Comparison of ENCODE assay signal across 12 cellular contexts in genomic region chr4:125321709-125322362, GRCh38. TPM values are rescaled to one million over a fixed set of nuclear protein-coding genes. Genes with fewer than 3 reads are reported as not detected.
DNase-seq lines count a peak whose midpoint lies in the region; ATAC-seq, FAIRE-seq and TF ChIP-seq lines count a peak whose summit lies in the region.
"Had no signal": no experiment of that assay in that cellular context is flagged by ENCODE, and none has a peak within 500 bp of the region (broad histone marks: within the 10 kb centered on the region; RNA-seq: fewer than 3 reads in every experiment).

No MANE protein-coding gene starts in this region.

- TF ChIP-seq POLR2A in HepG2 (IDR thresholded peaks at IDR 0.05; ENCODE audit: insufficient read depth in 1 of 2, low read depth in 2 of 2, low read length in 2 of 2): no peak

- no peak for TF ChIP-seq RAD21 in HepG2 (CRISPR knock-in tag; IDR thresholded peaks at IDR 0.05)

- H3K4me2 ChIP-seq in KMS-11 (peak overlapping the region; percentile 22; the same call in 1 of the 2 replicates), HepG2 (ENCODE audit: low read depth, low read length) (no peak overlapping the region)

- H3K36me3 ChIP-seq in KMS-11 (ENCODE audit: insufficient read depth): no peaks in the 10 kb centered on the region
- H3K36me3 ChIP-seq in HepG2 (replicated peaks in 1 of 2; ENCODE audit: control insufficient read depth in 1 of 2, insufficient read depth in 2 of 2, low read length in 2 of 2): no peaks in the 10 kb centered on the region
- H3K36me3 ChIP-seq in thoracic aorta: no peaks in the 10 kb centered on the region
- no peaks in the 10 kb centered on the region for H3K36me3 ChIP-seq in H7 (replicated peaks; ENCODE audit: control insufficient read depth, insufficient read depth, low read length)
- H3K36me3 ChIP-seq: pancreas had no signal

- H3K79me2 ChIP-seq in KMS-11 (ENCODE audit: insufficient read depth, low read depth): no peaks in the 10 kb centered on the region
- no peaks in the 10 kb centered on the region for H3K79me2 ChIP-seq in HepG2 (ENCODE audit: insufficient read depth, low read length)

- no peaks in the 10 kb centered on the region for H3K9me3 ChIP-seq in HepG2 (ENCODE audit: low read length)
- H3K9me3 ChIP-seq in thoracic aorta: no peaks in the 10 kb centered on the region
- H3K9me3 ChIP-seq: pancreas had no signal

- no peak overlapping the region for H3K27ac ChIP-seq in KMS-11
- no peak overlapping the region for H3K27ac ChIP-seq in HepG2 (ENCODE audit: extremely low read length, insufficient read depth, low read length)
- H3K27ac ChIP-seq in thoracic aorta: peak overlapping the region; percentile 46 to 49
- H3K27ac ChIP-seq in RWPE1: no peak overlapping the region
- H3K27ac ChIP-seq: pancreas had no signal

- CTCF ChIA-PET in HepG2 (lab: Yijun Ruan, JAX; ENCODE audit: low intra/inter-chr PET ratio, low total read pairs) (no interaction called here), RWPE1 (lab: Yijun Ruan, JAX) (interaction anchor here (0.6 to 0.7 kb wide), 2 partner anchors 12 to 638 kb away, joined by 3 to 4 read pairs; no protein-coding TSS in a partner anchor)

- ATAC-seq in HepG2 (no peak), thoracic aorta (ENCODE audit: insufficient number of reproducible peaks, low FRiP score, low read depth) (no peak), HG03469 (IDR thresholded peaks at IDR 0.05; ENCODE audit: unreplicated experiment) (no peak)
- ATAC-seq: activated T-cell treated with anti-CD3 and anti-CD28 coated beads, Interleukin-2, amount 50 U/mL, for 72 hours had no signal

- FAIRE-seq in HepG2 (lab: Jason Lieb, UNC): no peak
- FAIRE-seq in D721Med (lab: Jason Lieb, UNC): no peak
- FAIRE-seq: endometrium, pancreas had no signal

- H3K9ac ChIP-seq in KMS-11: no peak overlapping the region
- no peak overlapping the region for H3K9ac ChIP-seq in HepG2 (ENCODE audit: insufficient read depth, low read depth, low read length)

- H4K20me1 ChIP-seq in KMS-11 (ENCODE audit: insufficient read depth): no peaks in the 10 kb centered on the region
- H4K20me1 ChIP-seq in HepG2 (ENCODE audit: insufficient read depth, low read length): no peaks in the 10 kb centered on the region

- POLR2A ChIA-PET in HepG2 (lab: Yijun Ruan, JAX) (no interaction called here), RWPE1 (lab: Yijun Ruan, JAX; ENCODE audit: low non-redundant PET) (no interaction called here)

- TF ChIP-seq EP300 in HepG2 (IDR thresholded peaks at IDR 0.05; ENCODE audit: low read depth in 2 of 2, low read length in 2 of 2) (no peak), HepG2 (CRISPR knock-in tag; IDR thresholded peaks at IDR 0.05; ENCODE audit: borderline replicate concordance) (no peak)

- TF ChIP-seq CTCF in KMS-11 (conservative IDR thresholded peaks at IDR 0.05; ENCODE audit: low read depth, low read length): no peak
- TF ChIP-seq CTCF in choroid plexus epithelial cell (conservative IDR thresholded peaks at IDR 0.05; ENCODE audit: low read depth, low read length): no peak
- no peak for TF ChIP-seq CTCF in HepG2 (CRISPR knock-in tag; IDR thresholded peaks at IDR 0.05)
- no peak for TF ChIP-seq CTCF in thoracic aorta (IDR thresholded peaks at IDR 0.05)
- TF ChIP-seq CTCF in RWPE1 (conservative IDR thresholded peaks at IDR 0.05; ENCODE audit: low read depth): no peak
- TF ChIP-seq CTCF in D721Med (IDR thresholded peaks at IDR 0.05; ENCODE audit: insufficient read depth, missing control alignments): no peak

- no peak overlapping the region for H3K4me3 ChIP-seq in KMS-11 (IDR thresholded peaks at IDR 0.05; ENCODE audit: insufficient read depth, low read depth, low read length)
- peak overlapping the region; percentile 23 for H3K4me3 ChIP-seq in choroid plexus epithelial cell (ENCODE audit: low read depth, low read length)
- H3K4me3 ChIP-seq in HepG2 (replicated peaks in 1 of 3; ENCODE audit: insufficient read depth in 1 of 3, low read depth in 2 of 3, low read length in 3 of 3): no peak overlapping the region
- peak overlapping the region; percentile 64 for H3K4me3 ChIP-seq in thoracic aorta
- no peak overlapping the region for H3K4me3 ChIP-seq in H7 (ENCODE audit: insufficient read depth, low read depth, low read length)
- H3K4me3 ChIP-seq: pancreas had no signal

- DNase-seq in choroid plexus epithelial cell (ENCODE audit: low read depth) (peak; percentile 72), HepG2 (ENCODE audit: low spot score) (no peak), thoracic aorta (ENCODE audit: low spot score) (no peak), RWPE1 (ENCODE audit: low spot score) (no peak), H7 (no peak), D721Med (ENCODE audit: insufficient read length, low spot score) (no peak)
- DNase-seq: activated T-cell treated with anti-CD3 and anti-CD28 coated beads, Interleukin-2, amount 50 U/mL, for 72 hours; pancreas; T-helper 1 cell had no signal

- no TSS peak for BruUV-seq in HepG2 (replicated peaks; lab: Mats Ljungman, UMichigan)

- H3K27me3 ChIP-seq in KMS-11 (ENCODE audit: insufficient read depth, low read depth) (no peaks in the 10 kb centered on the region), HepG2 (ENCODE audit: control insufficient read depth in 1 of 2, insufficient read depth in 2 of 2, low read length in 2 of 2) (no peaks in the 10 kb centered on the region), thoracic aorta (replicated peaks; ENCODE audit: insufficient read depth) (no peaks in the 10 kb centered on the region), H7 (ENCODE audit: control insufficient read depth, insufficient read depth, low read length) (peaks cover 15% of the 10 kb centered on the region)
- H3K27me3 ChIP-seq: pancreas had no signal

- H3K4me1 ChIP-seq in KMS-11 (ENCODE audit: low read depth, poor library complexity, severe bottlenecking): peaks cover 20% of the 10 kb centered on the region
- H3K4me1 ChIP-seq in HepG2 (ENCODE audit: insufficient read depth, low read length): no peaks in the 10 kb centered on the region
- H3K4me1 ChIP-seq in thoracic aorta (ENCODE audit: control insufficient read depth in 1 of 2, low read depth in 2 of 2): peaks cover 33 to 81% of the 10 kb centered on the region in 2 donors
- H3K4me1 ChIP-seq: pancreas had no signal

- in situ Hi-C loops in HepG2 (cut with HindIII; ENCODE audit: extremely low pct_ligation_motif_present, low pct_unique_long_range_greater_than_20kb): loop anchor here (25.0 kb wide), 1 partner anchor 1290 kb away; no protein-coding TSS in a partner anchor

- no peak overlapping the region for H2AFZ ChIP-seq in KMS-11 (ENCODE audit: low read depth)
- no peak overlapping the region for H2AFZ ChIP-seq in HepG2 (ENCODE audit: low read length)

- intact Hi-C loops in HepG2 (cut with micrococcal nuclease; ENCODE audit: unreplicated experiment): no loop called here

TF ChIP-seq in HepG2, 621 proteins besides CTCF, POLR2A, EP300 and RAD21 (continues in another document):
- no peak for TF ChIP-seq ZBTB7A (CRISPR knock-in tag; IDR thresholded peaks at IDR 0.05)
- TF ChIP-seq POLR2AphosphoS5 (IDR thresholded peaks at IDR 0.05; ENCODE audit: low read depth, low read length): no peak
- peak; percentile 42 to 70; a peak in 3 of 4 replicates for TF ChIP-seq MAFK (conservative IDR thresholded peaks at IDR 0.05 in 1 of 2, IDR thresholded peaks at IDR 0.05 in 1 of 2; ENCODE audit: low read length in 2 of 2)
- no peak for TF ChIP-seq SNRNP70 (IDR thresholded peaks at IDR 0.05; ENCODE audit: low read depth, low read length)
- TF ChIP-seq DZIP1 (CRISPR knock-in tag; IDR thresholded peaks at IDR 0.05): no peak

RNA-seq across cellular contexts. Expression of gene FAT4, which starts 7.1 kb away (rescaled TPM):
- total RNA-seq in HepG2 (2016; rRNA removed; fragmentation: Illumina TruSeq; extraction: Trizol) (0.27 TPM in 2 replicates), thoracic aorta (10 to 100 TPM; 53.6 to 83.7 TPM)
- total RNA-seq in HepG2 (2016; cell fraction: cytosol; rRNA removed; fragmentation: Illumina TruSeq; extraction: Trizol; ENCODE audit: low read depth): under 0.01 TPM in 1 of 2 replicates, not detected in the other
- 0.24 and 0.28 TPM in 2 replicates for total RNA-seq in HepG2 (2016; cell fraction: insoluble cytoplasmic fraction; rRNA removed; fragmentation: Illumina TruSeq; extraction: Trizol)
- total RNA-seq in HepG2 (2016; cell fraction: membrane; rRNA removed; fragmentation: Illumina TruSeq; extraction: Trizol): 0.03 and 0.06 TPM in 2 replicates
- total RNA-seq in HepG2 (2016; cell fraction: nucleus; rRNA removed; fragmentation: Illumina TruSeq; extraction: Trizol): 0.69 and 0.78 TPM in 2 replicates
- 0.69 and 1.2 TPM in 2 replicates for polyA plus RNA-seq in HepG2 (2011; rRNA removed)
- polyA plus RNA-seq in HepG2 (2011; cell fraction: cytosol; rRNA removed): 0.42 and 0.63 TPM in 2 replicates
- 0.92 and 1.0 TPM in 2 replicates for polyA plus RNA-seq in HepG2 (2011; cell fraction: nucleus; rRNA removed)
- 0.25 and 0.79 TPM in 2 replicates for polyA plus RNA-seq in HepG2 (2012)
- polyA plus RNA-seq in HepG2 (2016; cell fraction: cytosol; fragmentation: Illumina TruSeq; extraction: Trizol; ENCODE audit: low read depth): not detected in 2 replicates
- 0.08 TPM in 2 replicates for polyA plus RNA-seq in HepG2 (2016; cell fraction: insoluble cytoplasmic fraction; fragmentation: Illumina TruSeq; extraction: Trizol; ENCODE audit: low read depth)
- 0.02 TPM in 1 of 2 replicates, not detected in the other for polyA plus RNA-seq in HepG2 (2016; cell fraction: membrane; fragmentation: Illumina TruSeq; extraction: Trizol; ENCODE audit: low read depth)
- 0.24 and 0.29 TPM in 2 replicates for polyA plus RNA-seq in HepG2 (2016; cell fraction: nucleus; fragmentation: Illumina TruSeq; extraction: Trizol; ENCODE audit: insufficient read depth, low read depth)
- 0.94 and 2.7 TPM in 2 replicates for polyA minus RNA-seq in HepG2 (2011; rRNA and poly(A)+ RNA removed; ENCODE audit: low replicate concordance)
- polyA minus RNA-seq in HepG2 (2011; cell fraction: cytosol; rRNA and poly(A)+ RNA removed): 1.4 and 2.4 TPM in 2 replicates
- polyA minus RNA-seq in HepG2 (2011; cell fraction: nucleus; rRNA and poly(A)+ RNA removed): 6.6 and 8.8 TPM in 2 replicates
- total RNA-seq in H7 (2014; rRNA removed; shearing (Covaris generic)): 2.2 and 4.0 TPM in 2 replicates
- total RNA-seq: activated T-cell treated with anti-CD3 and anti-CD28 coated beads, Interleukin-2, amount 50 U/mL, for 72 hours had no signal

Comparison
In these comparisons a context has a peak if more than half of its experiments do, and no peak if none do; other contexts are left out.
1. H3K27ac ChIP-seq: peak in thoracic aorta (2 of 2); none in KMS-11 (single experiment), HepG2 (single experiment) and RWPE1 (single experiment).
2. H3K4me3 ChIP-seq: peak in choroid plexus epithelial cell (single experiment) and thoracic aorta (single experiment); none in KMS-11 (single experiment), HepG2 (0 of 3) and H7 (single experiment).
3. RNA of gene FAT4, which starts 7.1 kb away (total RNA-seq): 53.6 to 83.7 TPM in thoracic aorta; 2.2 to 4.0 TPM in H7 and under 0.01 to 0.78 TPM in HepG2; every median in the first group is over 10 times any median in the second.